18 cellular contexts compared by ENCODE assay signal in genomic region chr12:124188059-124188458, GRCh38.
DNase-seq lines count a peak whose midpoint lies in the region; ATAC-seq and TF ChIP-seq lines count a peak whose summit lies in the region.
"Had no signal": no experiment of that assay in that cellular context is flagged by ENCODE, and none has a peak within 500 bp of the region (broad histone marks: within the 10 kb centered on the region; RNA-seq: fewer than 3 reads in every experiment).

No MANE protein-coding gene starts in this region.

- H3K36me3 ChIP-seq in SK-N-MC (ENCODE audit: insufficient read depth, low read length) (no peaks in the 10 kb centered on the region), prostate gland (no peaks in the 10 kb centered on the region)
- H3K36me3 ChIP-seq: SJSA1 had no signal

- H3K9ac ChIP-seq in SK-N-MC (ENCODE audit: insufficient read length): peak overlapping the region; percentile 14

- intact Hi-C loops in Calu3 (cut with micrococcal nuclease; ENCODE audit: unreplicated experiment) (no loop called here), prostate gland (cut with DNase I) (no loop called here)

- peaks cover 17% of the 10 kb centered on the region for H3K4me1 ChIP-seq in prostate gland (replicated peaks)

- ATAC-seq in activated naive CD8-positive, alpha-beta T cell treated with anti-CD3 and anti-CD28 coated beads, Interleukin-2, amount 50 U/mL, for 24 hours: no peak
- ATAC-seq: activated CD8-positive, alpha-beta memory T cell treated with anti-CD3 and anti-CD28 coated beads, Interleukin-2, amount 10 ng/mL, durations not matched to agents 7 days and 5 days; K562; stimulated activated naive CD8-positive, alpha-beta T cell treated with anti-CD3 and anti-CD28 coated beads, Interleukin-15, amount 100 ng/mL, for 72 hours had no signal

- no peaks in the 10 kb centered on the region for H3K27me3 ChIP-seq in prostate gland (replicated peaks; ENCODE audit: insufficient read depth)
- H3K27me3 ChIP-seq: SJSA1 had no signal

- peak overlapping the region; percentile 31 for H3K4me3 Mint-ChIP-seq in Calu3 (ENCODE audit: low read depth, unreplicated experiment)
- no peak overlapping the region for H3K4me3 Mint-ChIP-seq in activated naive CD8-positive, alpha-beta T cell treated with anti-CD3 and anti-CD28 coated beads, Interleukin-2, amount 50 U/mL, for 24 hours
- H3K4me3 Mint-ChIP-seq: activated CD8-positive, alpha-beta memory T cell treated with anti-CD3 and anti-CD28 coated beads, Interleukin-2, amount 10 ng/mL, durations not matched to agents 7 days and 5 days; stimulated activated naive CD8-positive, alpha-beta T cell treated with anti-CD3 and anti-CD28 coated beads, Interleukin-15, amount 100 ng/mL, for 72 hours; T-helper 2 cell treated with Interferon-gamma antibody and Interleukin-4, amounts not matched to agents 5 μg/mL and 100 μg/mL, for 36 hours had no signal

- H3K9me3 ChIP-seq in SK-N-MC (ENCODE audit: low read depth, low read length): no peaks in the 10 kb centered on the region
- H3K9me3 ChIP-seq in prostate gland: no peaks in the 10 kb centered on the region
- H3K9me3 ChIP-seq: SJSA1 had no signal

- H3K27ac ChIP-seq in SK-N-MC (peak overlapping the region; percentile 29; the same call in 1 of the 2 replicates), prostate gland (peak overlapping the region; percentile 31 to 75), substantia nigra (ENCODE audit: low read depth, low read length, poor library complexity, severe bottlenecking) (no peak overlapping the region)
- H3K27ac ChIP-seq: SJSA1 had no signal

- peak overlapping the region; percentile 68 for H3K27ac Mint-ChIP-seq in Calu3 (ENCODE audit: unreplicated experiment)
- H3K27ac Mint-ChIP-seq in activated naive CD8-positive, alpha-beta T cell treated with anti-CD3 and anti-CD28 coated beads, Interleukin-2, amount 50 U/mL, for 24 hours: no peak overlapping the region
- H3K27ac Mint-ChIP-seq: activated CD8-positive, alpha-beta memory T cell treated with anti-CD3 and anti-CD28 coated beads, Interleukin-2, amount 10 ng/mL, durations not matched to agents 7 days and 5 days; stimulated activated naive CD8-positive, alpha-beta T cell treated with anti-CD3 and anti-CD28 coated beads, Interleukin-15, amount 100 ng/mL, for 72 hours; T-helper 2 cell treated with Interferon-gamma antibody and Interleukin-4, amounts not matched to agents 5 μg/mL and 100 μg/mL, for 36 hours had no signal

- H3K4me3 ChIP-seq in SK-N-MC (peak overlapping the region; percentile 45), prostate gland (no peak overlapping the region)
- H3K4me3 ChIP-seq: K562, SJSA1 had no signal

- DNase-seq in Calu3: no peak
- DNase-seq in SK-N-MC (ENCODE audit: low read depth, low spot score): no peak
- DNase-seq in kidney glomerular epithelial cell (lab: John Stamatoyannopoulos, UW): peak; percentile 51
- DNase-seq in prostate gland (ENCODE audit: low spot score): no peak
- DNase-seq in NK-92 (lab: John Stamatoyannopoulos, UW; ENCODE audit: unreplicated experiment): no peak
- no peak for DNase-seq in HuH-7 (ENCODE audit: low spot score)
- DNase-seq in activated naive CD8-positive, alpha-beta T cell treated with anti-CD3 and anti-CD28 coated beads, Interleukin-2, amount 50 U/mL, for 24 hours: no peak
- no peak for DNase-seq in substantia nigra (lab: John Stamatoyannopoulos, UW)
- DNase-seq: activated CD8-positive, alpha-beta memory T cell treated with anti-CD3 and anti-CD28 coated beads, Interleukin-2, amount 10 ng/mL, durations not matched to agents 7 days and 5 days; activated effector memory CD4-positive, alpha-beta T cell treated with Interleukin-2 at 50 U/mL for 16 hours; HCEC 1CT; kidney; MV-4-11; stimulated activated CD4-positive, alpha-beta T cell treated with anti-CD3 and anti-CD28 coated beads, Interleukin-2, amount 100 ng/mL, for 24 hours; stimulated activated naive CD8-positive, alpha-beta T cell treated with anti-CD3 and anti-CD28 coated beads, Interleukin-15, amount 100 ng/mL, for 72 hours had no signal

- no TSS peak for BruUV-seq in Calu3 (replicated peaks; lab: Mats Ljungman, UMichigan)

- peaks cover 18% of the 10 kb centered on the region for H3K27me3 Mint-ChIP-seq in Calu3 (ENCODE audit: unreplicated experiment)
- no peaks in the 10 kb centered on the region for H3K27me3 Mint-ChIP-seq in activated naive CD8-positive, alpha-beta T cell treated with anti-CD3 and anti-CD28 coated beads, Interleukin-2, amount 50 U/mL, for 24 hours
- H3K27me3 Mint-ChIP-seq: activated CD8-positive, alpha-beta memory T cell treated with anti-CD3 and anti-CD28 coated beads, Interleukin-2, amount 10 ng/mL, durations not matched to agents 7 days and 5 days; stimulated activated naive CD8-positive, alpha-beta T cell treated with anti-CD3 and anti-CD28 coated beads, Interleukin-15, amount 100 ng/mL, for 72 hours had no signal

- CTCF ChIA-PET in Calu3 (lab: Charles Lee): interaction anchor here (1.0 kb wide), 1 partner anchor 101 kb away, joined by 6 read pairs; no protein-coding TSS in a partner anchor

- peaks cover 28% of the 10 kb centered on the region for H3K4me1 Mint-ChIP-seq in Calu3 (ENCODE audit: low read depth, unreplicated experiment)
- no peaks in the 10 kb centered on the region for H3K4me1 Mint-ChIP-seq in activated naive CD8-positive, alpha-beta T cell treated with anti-CD3 and anti-CD28 coated beads, Interleukin-2, amount 50 U/mL, for 24 hours

- H3K9me3 Mint-ChIP-seq in Calu3 (ENCODE audit: low read depth, unreplicated experiment): no peaks in the 10 kb centered on the region
- no peaks in the 10 kb centered on the region for H3K9me3 Mint-ChIP-seq in activated naive CD8-positive, alpha-beta T cell treated with anti-CD3 and anti-CD28 coated beads, Interleukin-2, amount 50 U/mL, for 24 hours
- H3K9me3 Mint-ChIP-seq: stimulated activated naive CD8-positive, alpha-beta T cell treated with anti-CD3 and anti-CD28 coated beads, Interleukin-15, amount 100 ng/mL, for 72 hours; T-helper 2 cell treated with Interferon-gamma antibody and Interleukin-4, amounts not matched to agents 5 μg/mL and 100 μg/mL, for 36 hours had no signal

- TF ChIP-seq POLR2A in prostate gland (IDR thresholded peaks at IDR 0.05): no peak

- WGBS in prostate gland: 67% methylated on average over 10 of the region's 10 CpGs

- TF ChIP-seq CTCF in Calu3 (IDR thresholded peaks at IDR 0.05; ENCODE audit: unreplicated experiment) (no peak), prostate gland (IDR thresholded peaks at IDR 0.05) (no peak)

- H3K36me3 Mint-ChIP-seq in Calu3 (ENCODE audit: insufficient read depth, unreplicated experiment): no peaks in the 10 kb centered on the region
- H3K36me3 Mint-ChIP-seq in activated naive CD8-positive, alpha-beta T cell treated with anti-CD3 and anti-CD28 coated beads, Interleukin-2, amount 50 U/mL, for 24 hours (ENCODE audit: low read depth): no peaks in the 10 kb centered on the region
- H3K36me3 Mint-ChIP-seq: activated CD8-positive, alpha-beta memory T cell treated with anti-CD3 and anti-CD28 coated beads, Interleukin-2, amount 10 ng/mL, durations not matched to agents 7 days and 5 days had no signal
